In the genomic region with DNA sequence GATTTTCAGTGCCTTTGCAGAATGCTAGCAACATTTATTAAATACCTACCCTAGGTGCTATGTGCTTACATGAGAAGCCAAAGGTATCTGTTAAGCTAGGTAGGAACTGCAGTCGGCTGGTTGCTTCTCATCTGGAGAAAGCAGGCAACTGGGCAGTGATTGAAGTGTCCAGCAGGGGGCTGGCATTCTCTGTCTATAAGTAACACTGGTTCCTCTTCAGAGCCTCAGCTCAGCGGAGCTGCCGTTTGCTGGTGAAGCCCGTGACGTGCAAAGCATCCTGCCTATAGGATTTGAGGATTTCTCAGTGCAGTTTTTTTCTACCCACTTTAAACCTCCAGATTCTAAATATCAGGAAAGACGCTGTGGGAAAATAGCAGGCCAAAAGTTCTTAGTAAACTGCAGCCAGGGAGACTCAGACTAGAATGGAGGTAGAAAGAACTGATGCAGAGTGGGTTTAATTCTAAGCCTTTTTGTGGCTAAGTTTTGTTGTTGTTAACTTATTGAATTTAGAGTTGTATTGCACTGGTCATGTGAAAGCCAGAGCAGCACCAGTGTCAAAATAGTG, we compare ENCODE assay signal across 8 cellular contexts. TPM values are rescaled to one million over a fixed set of nuclear protein-coding genes. Genes with fewer than 3 reads are reported as not detected.
A peak's percentile ranks its signal among the peaks of the same experiment; 100 is the strongest.
DNase-seq lines count a peak whose midpoint lies in the region; ATAC-seq and TF ChIP-seq lines count a peak whose summit lies in the region.

Gene GRPR, plus strand, starts transcription at position 344 of the 565 bp plus-strand sequence. CDS start 389 bp downstream, outside the sequence.

- no peak within 1 kb of the TSS for H3K4me3 ChIP-seq in effector memory CD4-positive, alpha-beta T cell (ENCODE audit: insufficient read depth, low read depth, low read length, poor library complexity, severe bottlenecking)
- H3K4me3 ChIP-seq in lung = no peak within 1 kb of the TSS

- 2 to 3% methylated on average over 6 of the region's 6 CpGs for WGBS in lung, 2 donors

- DNase-seq in C1 segment of cervical spinal cord (lab: John Stamatoyannopoulos, UW) = peak in 9 of 14 donors; percentile 0 to 46 (median 10)
- DNase-seq in NCI-H526 treated with DMSO at 0.1 percent for 48 hours (lab: John Stamatoyannopoulos, UW) = peak; percentile 53
- peak; percentile 50 for DNase-seq in activated CD4-positive, alpha-beta T cell treated with anti-CD3 and anti-CD28 coated beads, Interleukin-2, amount 50 U/mL, for 1 hour
- DNase-seq in effector memory CD4-positive, alpha-beta T cell = peak; percentile 2 to 25 (median 19)
- DNase-seq in lung (ENCODE audit: low spot score) = peak; percentile 72
- DNase-seq in stimulated activated CD8-positive, alpha-beta memory T cell treated with anti-CD3 and anti-CD28 coated beads, Interleukin-15, amount 100 ng/mL, for 24 hours (ENCODE audit: low read depth) = peak; percentile 2

- no peak within 1 kb of the TSS for H3K27ac ChIP-seq in effector memory CD4-positive, alpha-beta T cell (ENCODE audit: insufficient read depth, low read length, poor library complexity, severe bottlenecking)
- no peak within 1 kb of the TSS for H3K27ac ChIP-seq in lung (ENCODE audit: low read depth in 1 of 2, low read length in 1 of 2)

- H3K27me3 ChIP-seq in effector memory CD4-positive, alpha-beta T cell (replicated peaks; ENCODE audit: control insufficient read depth, insufficient read depth, low read length, poor library complexity, severe bottlenecking) = no peaks in the 10 kb centered on the region
- no peaks in the 10 kb centered on the region for H3K27me3 ChIP-seq in lung (ENCODE audit: control insufficient read depth, insufficient read depth)

- no peaks in the 10 kb centered on the region for H3K36me3 ChIP-seq in effector memory CD4-positive, alpha-beta T cell (ENCODE audit: control insufficient read depth, insufficient read depth, low read length)
- H3K36me3 ChIP-seq in lung (ENCODE audit: control insufficient read depth in 2 of 2, insufficient read depth in 2 of 2, low read length in 2 of 2) = no peaks in the 10 kb centered on the region

- TF ChIP-seq CTCF in lung (IDR thresholded peaks at IDR 0.05; ENCODE audit: control extremely low read depth, extremely low read depth) = peak; percentile 44

- H3K9me3 ChIP-seq in effector memory CD4-positive, alpha-beta T cell (ENCODE audit: control insufficient read depth, low read length) = no peaks in the 10 kb centered on the region
- H3K9me3 ChIP-seq in lung (ENCODE audit: control insufficient read depth in 2 of 2, insufficient read depth in 1 of 2, low read length in 1 of 2) = peaks cover 0 to 4% of the 10 kb centered on the region in 2 donors

- H3K4me1 ChIP-seq in effector memory CD4-positive, alpha-beta T cell (ENCODE audit: control insufficient read depth, insufficient read depth, low read length, poor library complexity, severe bottlenecking) = no peaks in the 10 kb centered on the region
- peaks cover 0 to 3% of the 10 kb centered on the region in 2 donors for H3K4me1 ChIP-seq in lung (ENCODE audit: control insufficient read depth in 2 of 2, insufficient read depth in 2 of 2, low read length in 2 of 2)

- ATAC-seq in GM19328 (IDR thresholded peaks at IDR 0.05; ENCODE audit: unreplicated experiment) (peak; percentile 54), HG03521 (IDR thresholded peaks at IDR 0.05; ENCODE audit: unreplicated experiment) (peak; percentile 50), lung (ENCODE audit: insufficient read depth, low FRiP score) (peak; percentile 84)

RNA-seq across cellular contexts. Expression of gene GRPR, which starts in this region (rescaled TPM):
- under 1 TPM; 0.20 to 0.25 TPM for total RNA-seq in lung
- polyA plus RNA-seq in lung = under 1 TPM in 1 of 2 donors, not detected in 1; 0.06 TPM

Comparison
In these comparisons a context has a peak if more than half of its experiments do, and no peak if none do; other contexts are left out.
1. Peak in DNase-seq and ATAC-seq in lung; RNA of the gene not detected or under 1 TPM.
2. DNase-seq: peak in every context shown above with its lines; median percentile 72 in lung; 53 in NCI-H526 treated with DMSO at 0.1 percent for 48 hours; 50 in activated CD4-positive, alpha-beta T cell treated with anti-CD3 and anti-CD28 coated beads, Interleukin-2, amount 50 U/mL, for 1 hour; 19 in effector memory CD4-positive, alpha-beta T cell; 10 in C1 segment of cervical spinal cord; 2 in stimulated activated CD8-positive, alpha-beta memory T cell treated with anti-CD3 and anti-CD28 coated beads, Interleukin-15, amount 100 ng/mL, for 24 hours.